Comparison of ENCODE assay signal across 23 cellular contexts in the genomic region with DNA sequence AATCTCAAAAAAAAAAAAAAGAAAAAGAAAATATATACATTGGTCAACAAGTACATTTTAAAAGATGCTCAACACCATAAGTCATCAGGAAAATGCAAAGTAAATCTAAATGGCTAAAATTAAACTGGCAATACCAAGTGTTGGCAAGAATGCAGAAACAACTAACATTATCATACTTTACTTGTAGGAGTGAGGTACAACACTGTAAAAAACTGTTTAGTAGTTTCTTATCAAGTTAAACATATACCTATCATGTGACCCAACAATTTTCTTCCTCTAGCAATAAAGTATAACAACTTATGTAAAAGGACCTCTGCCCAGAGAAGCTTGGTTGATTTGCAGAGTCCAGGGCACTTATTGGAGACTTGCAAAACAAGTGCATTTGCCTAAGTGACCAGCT.
"Had no signal": no experiment of that assay in that cellular context is flagged by ENCODE, and none has a peak within 500 bp of the region (broad histone marks: within the 10 kb centered on the region; RNA-seq: fewer than 3 reads in every experiment).

No MANE protein-coding gene starts in this region.

- H3K9me3 ChIP-seq: SJSA1 had no signal

- FAIRE-seq: RCC 7860 had no signal

- ATAC-seq: T-cell had no signal

- H3K27me3 Mint-ChIP-seq: IgD-negative memory B cell, T-cell had no signal

- H3K4me3 Mint-ChIP-seq: IgD-negative memory B cell, T-cell had no signal

- H3K27me3 ChIP-seq: SJSA1 had no signal

- H3K27ac ChIP-seq: SJSA1, SK-N-MC had no signal

- H3K36me3 ChIP-seq: SJSA1 had no signal

- H3K4me1 ChIP-seq: SJSA1 had no signal

- DNase-seq: KBM-7, MV-4-11, NCI-H1048, NCI-H1105, NCI-H1417 treated with DMSO at 0.1 percent for 48 hours, NCI-H146, NCI-H1694 treated with DMSO at 0.1 percent for 48 hours, NCI-H1930, NCI-H2081, NCI-H2107, NCI-H2227 treated with DMSO at 0.1 percent for 48 hours, NCI-H510A, NCI-H524 treated with DMSO at 0.1 percent for 48 hours, NCI-H69, NCI-H774, Right ventricle myocardium superior, RPMI8226, SIG-M5, T-cell had no signal

- H3K4me3 ChIP-seq: SJSA1, SK-N-MC had no signal
